ENCODE assay signal across 10 cellular contexts in genomic region chr11:128719556-128719824, GRCh38. TPM values are rescaled to one million over a fixed set of nuclear protein-coding genes. Genes with fewer than 3 reads are reported as not detected.
DNase-seq lines count a peak whose midpoint lies in the region; ATAC-seq and TF ChIP-seq lines count a peak whose summit lies in the region.
"Had no signal": no experiment of that assay in that cellular context is flagged by ENCODE, and none has a peak within 500 bp of the region (broad histone marks: within the 10 kb centered on the region; RNA-seq: fewer than 3 reads in every experiment).

No MANE protein-coding gene starts in this region.

- TF ChIP-seq POLR2A in lower leg skin (IDR thresholded peaks at IDR 0.05) = no peak
- TF ChIP-seq POLR2A in ovary (IDR thresholded peaks at IDR 0.05) = no peak

- 75 to 76% methylated on average over 5 of the region's 5 CpGs for WGBS in lower leg skin, 2 donors
- WGBS in ovary, 3 donors = 75 to 90% (median 88%) methylated on average over 5 of the region's 5 CpGs

- H2AFZ ChIP-seq in Karpas-422 (ENCODE audit: low read length) = 0 out of 2 replicates have a peak overlapping the region, but pooled peaks have one; percentile 27

- peak overlapping the region; percentile 83 for H3K4me2 ChIP-seq in Karpas-422 (ENCODE audit: low read depth, low read length, poor library complexity, severe bottlenecking)

- no peaks in the 10 kb centered on the region for H3K27me3 ChIP-seq in GM06990 (replicated peaks; ENCODE audit: control insufficient read depth, insufficient read depth, low read length)
- no peaks in the 10 kb centered on the region for H3K27me3 ChIP-seq in Karpas-422 (ENCODE audit: low read length)
- no peaks in the 10 kb centered on the region for H3K27me3 ChIP-seq in skeletal muscle tissue (ENCODE audit: control insufficient read depth in 3 of 3, insufficient read depth in 3 of 3, low read length in 3 of 3)
- H3K27me3 ChIP-seq in ovary = no peaks in the 10 kb centered on the region

- TF ChIP-seq CTCF in GM06990 (IDR thresholded peaks at IDR 0.05; ENCODE audit: insufficient read depth, low read length, poor library complexity, severe bottlenecking) = no peak
- no peak for TF ChIP-seq CTCF in lower leg skin (IDR thresholded peaks at IDR 0.05)
- no peak for TF ChIP-seq CTCF in ovary (IDR thresholded peaks at IDR 0.05)

- H3K36me3 ChIP-seq in GM06990 (ENCODE audit: control insufficient read depth, insufficient read depth, low read length) = no peaks in the 10 kb centered on the region
- no peaks in the 10 kb centered on the region for H3K36me3 ChIP-seq in Karpas-422 (ENCODE audit: insufficient read depth, low read length)
- peaks cover 0 to 2% (median 0%) of the 10 kb centered on the region in 3 donors for H3K36me3 ChIP-seq in skeletal muscle tissue (ENCODE audit: control insufficient read depth in 3 of 3, insufficient read depth in 3 of 3, low read length in 3 of 3)
- no peaks in the 10 kb centered on the region for H3K36me3 ChIP-seq in ovary

- no peaks in the 10 kb centered on the region for H3K79me2 ChIP-seq in Karpas-422 (ENCODE audit: low read length)

- peaks cover 36% of the 10 kb centered on the region for H3K4me1 ChIP-seq in Karpas-422 (ENCODE audit: low read length)
- peaks cover 42 to 52% (median 43%) of the 10 kb centered on the region in 3 donors for H3K4me1 ChIP-seq in skeletal muscle tissue (ENCODE audit: control insufficient read depth in 3 of 3, insufficient read depth in 3 of 3, low read length in 3 of 3)
- H3K4me1 ChIP-seq in ovary (ENCODE audit: insufficient read depth) = no peaks in the 10 kb centered on the region

- intact Hi-C loops in lower leg skin (cut with DNase I; ENCODE audit: low total_unique reads) = no loop called here
- intact Hi-C loops in ovary (cut with DNase I) = no loop called here

- no peaks in the 10 kb centered on the region for H3K9me3 ChIP-seq in Karpas-422 (ENCODE audit: low read length)
- no peaks in the 10 kb centered on the region for H3K9me3 ChIP-seq in skeletal muscle tissue (ENCODE audit: control insufficient read depth in 3 of 3, low read length in 3 of 3)
- no peaks in the 10 kb centered on the region for H3K9me3 ChIP-seq in ovary

- DNase-seq in GM06990 (ENCODE audit: extremely low read depth, insufficient read length) (no peak), Karpas-422 (no peak), dermis blood vessel endothelial cell (peak; percentile 18), DMS153 treated with DMSO at 0.1 percent for 48 hours (lab: John Stamatoyannopoulos, UW; ENCODE audit: unreplicated experiment) (no peak), lower leg skin (ENCODE audit: low spot score in 2 of 2) (no peak), ovary (no peak)
- DNase-seq: H9, T-helper 9 cell had no signal

- peak overlapping the region; percentile 53 for H3K9ac ChIP-seq in Karpas-422 (ENCODE audit: low read length)
- H3K9ac ChIP-seq in skeletal muscle tissue (ENCODE audit: low read depth in 1 of 3, low read length in 3 of 3) = no peak overlapping the region

- H4K20me1 ChIP-seq in Karpas-422 (ENCODE audit: insufficient read depth, low read depth, low read length) = no peaks in the 10 kb centered on the region

- H3K27ac ChIP-seq in Karpas-422 (ENCODE audit: low read length) = peak overlapping the region; percentile 77; the same call in 1 of the 2 replicates
- peak overlapping the region; percentile 75 for H3K27ac ChIP-seq in skeletal muscle tissue (ENCODE audit: low read depth, low read length)
- H3K27ac ChIP-seq in ovary = no peak overlapping the region

- no peak for TF ChIP-seq EP300 in ovary (IDR thresholded peaks at IDR 0.05)

- no peak for ATAC-seq in HG03045 (IDR thresholded peaks at IDR 0.05; ENCODE audit: unreplicated experiment)

- no peaks in the 10 kb centered on the region for H3K9me2 ChIP-seq in Karpas-422 (replicated peaks; ENCODE audit: insufficient read depth, low read length)

- peak overlapping the region; percentile 69 for H3K4me3 ChIP-seq in GM06990 (replicated peaks; ENCODE audit: low read depth, low read length)
- peak overlapping the region; percentile 61 for H3K4me3 ChIP-seq in Karpas-422 (ENCODE audit: low read length)
- no peak overlapping the region for H3K4me3 ChIP-seq in skeletal muscle tissue (ENCODE audit: low read length in 3 of 3)
- H3K4me3 ChIP-seq in lower leg skin (ENCODE audit: low read depth, poor library complexity, severe bottlenecking) = no peak overlapping the region
- H3K4me3 ChIP-seq in ovary = no peak overlapping the region

RNA-seq across cellular contexts. Expression of gene FLI1, which starts 25.6 kb away (rescaled TPM):
- 2.6 and 9.4 TPM in 2 replicates for total RNA-seq in Karpas-422 (2014; rRNA removed; shearing (Covaris generic); ENCODE audit: low replicate concordance)
- total RNA-seq in dermis blood vessel endothelial cell (210 and 251 TPM in 2 replicates), skeletal muscle tissue (9.4 TPM), lower leg skin (10 to 100 TPM in 1 of 4 donors, 1 to 10 TPM in 3; 3.8 to 16.5 (median 6.8) TPM), ovary (10 to 100 TPM in 4 of 7 donors, 1 to 10 TPM in 3; 4.0 to 18.4 (median 12.1) TPM)
- 10 to 100 TPM; 12.3 to 22.5 TPM for polyA plus RNA-seq in ovary

Comparison
In these comparisons a context has a peak if more than half of its experiments do, and no peak if none do; other contexts are left out.
1. H3K4me3 ChIP-seq: peak in GM06990 (single experiment) and Karpas-422 (single experiment); none in skeletal muscle tissue (0 of 3), lower leg skin (single experiment) and ovary (single experiment).
2. H3K27ac ChIP-seq: peak in Karpas-422 (single experiment) and skeletal muscle tissue (single experiment); none in ovary (0 of 2).
3. RNA of gene FLI1, which starts 25.6 kb away (total RNA-seq): 210 to 251 TPM in dermis blood vessel endothelial cell; 4.0 to 18.4 TPM in ovary, 9.4 TPM in skeletal muscle tissue (single experiment), 3.8 to 16.5 TPM in lower leg skin and 2.6 to 9.4 TPM in Karpas-422; every median in the first group is over 10 times any median in the second.